Comparison of ENCODE assay signal across 39 cellular contexts in the genomic region with DNA sequence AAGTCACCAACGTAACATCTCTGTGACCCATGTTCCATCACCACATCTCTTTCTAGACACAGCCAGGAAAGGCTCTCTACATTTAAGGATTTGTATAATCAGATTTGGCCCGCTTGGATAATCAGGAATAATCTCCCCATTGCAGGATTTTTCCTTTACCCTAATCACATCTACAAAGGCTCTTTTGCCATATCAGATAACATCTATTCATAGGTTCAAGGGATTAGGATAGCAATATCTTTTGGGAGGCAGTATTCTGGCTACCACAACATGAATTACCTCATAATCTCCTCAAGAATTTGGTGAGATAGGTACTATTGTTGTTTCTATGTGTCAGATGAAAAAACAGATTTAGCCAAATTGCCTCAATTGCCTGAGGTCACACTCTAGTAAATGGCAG.
"Had no signal": no experiment of that assay in that cellular context is flagged by ENCODE, and none has a peak within 500 bp of the region (broad histone marks: within the 10 kb centered on the region; RNA-seq: fewer than 3 reads in every experiment).

No MANE protein-coding gene starts in this region.

- H3K36me3 ChIP-seq: adrenal gland, ascending aorta, brain microvascular endothelial cell, breast epithelium, cardiac muscle cell had no signal

- H3K27ac ChIP-seq: adrenal gland, ascending aorta, body of pancreas, brain microvascular endothelial cell, breast epithelium, cardiac muscle cell had no signal

- H3K9me3 ChIP-seq: adrenal gland, ascending aorta, body of pancreas, breast epithelium had no signal

- H3K27ac Mint-ChIP-seq: activated naive CD4-positive, alpha-beta T cell treated with anti-CD3 and anti-CD28 coated beads for 36 hours; activated naive CD4-positive, alpha-beta T cell treated with anti-CD3 and anti-CD28 coated beads, Interleukin-2, amount 10 ng/mL, durations not matched to agents 7 days and 5 days; activated naive CD4-positive, alpha-beta T cell treated with anti-CD3 and anti-CD28 coated beads, Interleukin-2, amount 50 U/mL, for 24 hours; activated naive CD4-positive, alpha-beta T cell treated with anti-CD3 and anti-CD28 coated beads, Interleukin-2, amount 50 U/mL, for 72 hours; activated naive CD8-positive, alpha-beta T cell; activated naive CD8-positive, alpha-beta T cell treated with anti-CD3 and anti-CD28 coated beads for 36 hours; activated naive CD8-positive, alpha-beta T cell treated with anti-CD3 and anti-CD28 coated beads, Interleukin-2, amount 10 ng/mL, durations not matched to agents 7 days and 5 days; activated naive CD8-positive, alpha-beta T cell treated with anti-CD3 and anti-CD28 coated beads, Interleukin-2, amount 50 U/mL, for 24 hours; activated T-cell treated with anti-CD3 and anti-CD28 coated beads, Interleukin-2, amount 50 U/mL, for 24 hours; activated T-cell treated with anti-CD3 and anti-CD28 coated beads, Interleukin-2, amount 50 U/mL, for 72 hours; activated T-helper 1 cell treated with anti-CD3 and anti-CD28 coated beads, Interleukin-12 subunit alpha, Interleukin-12 subunit beta, Interleukin-2, Interleukin-4 antibody, amounts not matched to agents 30 ng/mL and 10 ng/mL and 1 ng/mL, durations not matched to agents 14 hours and 24 hours and 36 hours; activated T-helper 17 cell treated with anti-CD3 and anti-CD28 coated beads, Interleukin-2, amount 50 U/mL, for 72 hours; activated T-helper 2 cell treated with anti-CD3 and anti-CD28 coated beads, Interferon-gamma antibody, Interleukin-2, Interleukin-4, amounts not matched to agents 10 μg/mL and 5 μg/mL and 100 μg/mL, durations not matched to agents 14 hours and 24 hours and 36 hours; brain had no signal

- H3K4me3 Mint-ChIP-seq: activated naive CD4-positive, alpha-beta T cell treated with anti-CD3 and anti-CD28 coated beads for 36 hours; activated naive CD4-positive, alpha-beta T cell treated with anti-CD3 and anti-CD28 coated beads, Interleukin-2, amount 10 ng/mL, durations not matched to agents 7 days and 5 days; activated naive CD4-positive, alpha-beta T cell treated with anti-CD3 and anti-CD28 coated beads, Interleukin-2, amount 50 U/mL, for 24 hours; activated naive CD8-positive, alpha-beta T cell; activated naive CD8-positive, alpha-beta T cell treated with anti-CD3 and anti-CD28 coated beads for 36 hours; activated naive CD8-positive, alpha-beta T cell treated with anti-CD3 and anti-CD28 coated beads, Interleukin-2, amount 10 ng/mL, durations not matched to agents 7 days and 5 days; activated naive CD8-positive, alpha-beta T cell treated with anti-CD3 and anti-CD28 coated beads, Interleukin-2, amount 50 U/mL, for 24 hours; activated T-cell treated with anti-CD3 and anti-CD28 coated beads, Interleukin-2, amount 50 U/mL, for 24 hours; activated T-cell treated with anti-CD3 and anti-CD28 coated beads, Interleukin-2, amount 50 U/mL, for 4 hours; activated T-cell treated with anti-CD3 and anti-CD28 coated beads, Interleukin-2, amount 50 U/mL, for 72 hours; activated T-helper 1 cell treated with anti-CD3 and anti-CD28 coated beads, Interleukin-12 subunit alpha, Interleukin-12 subunit beta, Interleukin-2, Interleukin-4 antibody, amounts not matched to agents 30 ng/mL and 10 ng/mL and 1 ng/mL, durations not matched to agents 14 hours and 24 hours and 36 hours; activated T-helper 17 cell treated with anti-CD3 and anti-CD28 coated beads, Interleukin-2, amount 50 U/mL, for 72 hours; brain; central memory CD8-positive, alpha-beta T cell had no signal

- H3K4me1 Mint-ChIP-seq: activated naive CD4-positive, alpha-beta T cell treated with anti-CD3 and anti-CD28 coated beads, Interleukin-2, amount 10 ng/mL, durations not matched to agents 7 days and 5 days; activated naive CD4-positive, alpha-beta T cell treated with anti-CD3 and anti-CD28 coated beads, Interleukin-2, amount 50 U/mL, for 24 hours; activated naive CD8-positive, alpha-beta T cell treated with anti-CD3 and anti-CD28 coated beads for 36 hours; activated naive CD8-positive, alpha-beta T cell treated with anti-CD3 and anti-CD28 coated beads, Interleukin-2, amount 10 ng/mL, durations not matched to agents 7 days and 5 days; activated naive CD8-positive, alpha-beta T cell treated with anti-CD3 and anti-CD28 coated beads, Interleukin-2, amount 50 U/mL, for 24 hours; activated T-helper 17 cell treated with anti-CD3 and anti-CD28 coated beads, Interleukin-2, amount 50 U/mL, for 72 hours; brain; central memory CD8-positive, alpha-beta T cell had no signal

- H3K27me3 Mint-ChIP-seq: activated naive CD4-positive, alpha-beta T cell treated with anti-CD3 and anti-CD28 coated beads, Interleukin-2, amount 10 ng/mL, durations not matched to agents 7 days and 5 days; activated naive CD8-positive, alpha-beta T cell; activated naive CD8-positive, alpha-beta T cell treated with anti-CD3 and anti-CD28 coated beads for 36 hours; activated naive CD8-positive, alpha-beta T cell treated with anti-CD3 and anti-CD28 coated beads, Interleukin-2, amount 10 ng/mL, durations not matched to agents 7 days and 5 days; brain had no signal

- H3K4me3 ChIP-seq: adrenal gland, ascending aorta, body of pancreas, breast epithelium, cardiac muscle cell had no signal

- H3K4me1 ChIP-seq: adrenal gland, ascending aorta, body of pancreas, breast epithelium had no signal

- H3K36me3 Mint-ChIP-seq: activated naive CD4-positive, alpha-beta T cell treated with anti-CD3 and anti-CD28 coated beads, Interleukin-2, amount 10 ng/mL, durations not matched to agents 7 days and 5 days; activated naive CD4-positive, alpha-beta T cell treated with anti-CD3 and anti-CD28 coated beads, Interleukin-2, amount 50 U/mL, for 24 hours; activated naive CD4-positive, alpha-beta T cell treated with anti-CD3 and anti-CD28 coated beads, Interleukin-2, amount 50 U/mL, for 72 hours; activated naive CD8-positive, alpha-beta T cell; activated naive CD8-positive, alpha-beta T cell treated with anti-CD3 and anti-CD28 coated beads for 36 hours; activated naive CD8-positive, alpha-beta T cell treated with anti-CD3 and anti-CD28 coated beads, Interleukin-2, amount 10 ng/mL, durations not matched to agents 7 days and 5 days; brain had no signal

- H3K27me3 ChIP-seq: adrenal gland, ascending aorta, body of pancreas, breast epithelium, cardiac muscle cell had no signal

- DNase-seq: activated effector memory CD4-positive, alpha-beta T cell treated with anti-CD3 and anti-CD28 coated beads, Interleukin-2, amount 50 U/mL, for 16 hours; activated effector memory CD4-positive, alpha-beta T cell treated with Interleukin-2 at 50 U/mL for 16 hours; activated gamma-delta T cell; activated gamma-delta T cell treated with Interleukin-2 at 50 U/mL for 16 hours; activated naive CD4-positive, alpha-beta T cell; activated naive CD4-positive, alpha-beta T cell treated with anti-CD3 and anti-CD28 coated beads for 36 hours; activated naive CD4-positive, alpha-beta T cell treated with anti-CD3 and anti-CD28 coated beads, Interleukin-2, amount 10 ng/mL, durations not matched to agents 7 days and 5 days; activated naive CD4-positive, alpha-beta T cell treated with anti-CD3 and anti-CD28 coated beads, Interleukin-2, amount 50 U/mL, for 16 hours; activated naive CD4-positive, alpha-beta T cell treated with Interleukin-2 at 50 U/mL for 16 hours; activated naive CD8-positive, alpha-beta T cell treated with anti-CD3 and anti-CD28 coated beads for 36 hours; activated naive CD8-positive, alpha-beta T cell treated with anti-CD3 and anti-CD28 coated beads, Interleukin-2, amount 10 ng/mL, durations not matched to agents 7 days and 5 days; activated naive CD8-positive, alpha-beta T cell treated with anti-CD3 and anti-CD28 coated beads, Interleukin-2, amount 50 U/mL, for 24 hours; activated T-cell treated with anti-CD3 and anti-CD28 coated beads for 4 hours; activated T-cell treated with anti-CD3 and anti-CD28 coated beads, Interleukin-2, amount 50 U/mL, for 1 hour; activated T-cell treated with anti-CD3 and anti-CD28 coated beads, Interleukin-2, amount 50 U/mL, for 24 hours; activated T-cell treated with anti-CD3 and anti-CD28 coated beads, Interleukin-2, amount 50 U/mL, for 4 hours; activated T-cell treated with anti-CD3 and anti-CD28 coated beads, Interleukin-2, amount 50 U/mL, for 48 hours; activated T-cell treated with anti-CD3 and anti-CD28 coated beads, Interleukin-2, amount 50 U/mL, for 72 hours; adrenal gland; amniotic stem cell; amygdala; anterior cingulate cortex; aorta; body of pancreas; brain microvascular endothelial cell; caudate nucleus; central memory CD4-positive, alpha-beta T cell; cerebellar nuclear complex had no signal

- H3K9me3 Mint-ChIP-seq: activated naive CD4-positive, alpha-beta T cell treated with anti-CD3 and anti-CD28 coated beads for 36 hours; activated naive CD4-positive, alpha-beta T cell treated with anti-CD3 and anti-CD28 coated beads, Interleukin-2, amount 10 ng/mL, durations not matched to agents 7 days and 5 days; activated naive CD4-positive, alpha-beta T cell treated with anti-CD3 and anti-CD28 coated beads, Interleukin-2, amount 50 U/mL, for 24 hours; activated naive CD4-positive, alpha-beta T cell treated with anti-CD3 and anti-CD28 coated beads, Interleukin-2, amount 50 U/mL, for 72 hours; activated naive CD8-positive, alpha-beta T cell treated with anti-CD3 and anti-CD28 coated beads for 36 hours; activated naive CD8-positive, alpha-beta T cell treated with anti-CD3 and anti-CD28 coated beads, Interleukin-2, amount 10 ng/mL, durations not matched to agents 7 days and 5 days; activated naive CD8-positive, alpha-beta T cell treated with anti-CD3 and anti-CD28 coated beads, Interleukin-2, amount 50 U/mL, for 24 hours; activated T-cell treated with anti-CD3 and anti-CD28 coated beads, Interleukin-2, amount 50 U/mL, for 24 hours; activated T-cell treated with anti-CD3 and anti-CD28 coated beads, Interleukin-2, amount 50 U/mL, for 4 hours; activated T-cell treated with anti-CD3 and anti-CD28 coated beads, Interleukin-2, amount 50 U/mL, for 72 hours; activated T-helper 1 cell treated with anti-CD3 and anti-CD28 coated beads, Interleukin-12 subunit alpha, Interleukin-12 subunit beta, Interleukin-2, Interleukin-4 antibody, amounts not matched to agents 30 ng/mL and 10 ng/mL and 1 ng/mL, durations not matched to agents 14 hours and 24 hours and 36 hours; activated T-helper 17 cell treated with anti-CD3 and anti-CD28 coated beads, Interleukin-2, amount 50 U/mL, for 72 hours; activated T-helper 2 cell treated with anti-CD3 and anti-CD28 coated beads, Interferon-gamma antibody, Interleukin-2, Interleukin-4, amounts not matched to agents 10 μg/mL and 5 μg/mL and 100 μg/mL, durations not matched to agents 14 hours and 24 hours and 36 hours; brain; central memory CD8-positive, alpha-beta T cell had no signal
